ENCODE assay signal across 10 cellular contexts in genomic region chr3:46986782-46987484, GRCh38. TPM values are rescaled to one million over a fixed set of nuclear protein-coding genes. Genes with fewer than 3 reads are reported as not detected.
DNase-seq lines count a peak whose midpoint lies in the region; ATAC-seq and TF ChIP-seq lines count a peak whose summit lies in the region.
"Had no signal": no experiment of that assay in that cellular context is flagged by ENCODE, and none has a peak within 500 bp of the region (broad histone marks: within the 10 kb centered on the region; RNA-seq: fewer than 3 reads in every experiment).

No MANE protein-coding gene starts in this region.

- no peak overlapping the region for H3K4me3 Mint-ChIP-seq in neural progenitor cell

- H4K20me1 ChIP-seq in MM.1S (ENCODE audit: insufficient read depth, low read length) (no peaks in the 10 kb centered on the region), neural progenitor cell (ENCODE audit: low read depth) (no peaks in the 10 kb centered on the region)

- H3K36me3 ChIP-seq in GM06990 (ENCODE audit: control insufficient read depth, insufficient read depth, low read length) (peaks cover 18% of the 10 kb centered on the region), MM.1S (replicated peaks; ENCODE audit: insufficient read depth, low read length) (no peaks in the 10 kb centered on the region), duodenal mucosa (ENCODE audit: control insufficient read depth in 1 of 2, insufficient read depth in 2 of 2, low read length in 2 of 2) (peaks cover 13 to 25% of the 10 kb centered on the region in 2 donors), neural progenitor cell (no peaks in the 10 kb centered on the region), tibial artery (peaks cover 0 to 35% (median 0%) of the 10 kb centered on the region in 3 donors)
- H3K36me3 ChIP-seq: ovary had no signal

- TF ChIP-seq CTCF in GM06990 (IDR thresholded peaks at IDR 0.05; ENCODE audit: insufficient read depth, low read length, poor library complexity, severe bottlenecking) (no peak), MM.1S (IDR thresholded peaks at IDR 0.05; ENCODE audit: low read length) (no peak), neural progenitor cell (IDR thresholded peaks at IDR 0.05) (no peak), tibial artery (IDR thresholded peaks at IDR 0.05) (no peak)

- peaks cover 10% of the 10 kb centered on the region for H3K27me3 Mint-ChIP-seq in neural progenitor cell (ENCODE audit: insufficient read depth, low read depth)

- peaks cover 37% of the 10 kb centered on the region for H3K4me1 ChIP-seq in MM.1S (ENCODE audit: low read length)
- peaks cover 35 to 64% of the 10 kb centered on the region in 2 donors for H3K4me1 ChIP-seq in duodenal mucosa (ENCODE audit: control insufficient read depth in 1 of 2, insufficient read depth in 2 of 2, low read length in 2 of 2)
- peaks cover 5% of the 10 kb centered on the region for H3K4me1 ChIP-seq in neural progenitor cell
- peaks cover 0 to 13% (median 0%) of the 10 kb centered on the region in 4 donors for H3K4me1 ChIP-seq in tibial artery

- intact Hi-C loops in tibial artery (cut with DNase I; ENCODE audit: low total_unique reads): no loop called here

- peak overlapping the region; percentile 73; the same call in 1 of the 2 replicates for H3K4me2 ChIP-seq in MM.1S (ENCODE audit: low read depth, low read length)
- peak overlapping the region; percentile 31 for H3K4me2 ChIP-seq in neural progenitor cell

- H3K9ac ChIP-seq in MM.1S (ENCODE audit: low read length): no peak overlapping the region; the same call in 1 of the 2 replicates
- peak overlapping the region in 1 of 2 donors; percentile 6 for H3K9ac ChIP-seq in duodenal mucosa (ENCODE audit: low read depth in 1 of 2, low read length in 2 of 2)
- H3K9ac ChIP-seq in neural progenitor cell: no peak overlapping the region

- peak overlapping the region; percentile 76 for H2AFZ ChIP-seq in MM.1S (ENCODE audit: low read length)
- no peak overlapping the region for H2AFZ ChIP-seq in neural progenitor cell (replicated peaks)

- H3K9me2 ChIP-seq in MM.1S (replicated peaks; ENCODE audit: insufficient read depth, low read length): no peaks in the 10 kb centered on the region

- no peak for DNase-seq in GM06990 (ENCODE audit: extremely low read depth, insufficient read length)
- peak; percentile 33 for DNase-seq in MM.1S
- peak; percentile 33 for DNase-seq in neural progenitor cell (ENCODE audit: low spot score)
- DNase-seq in GOT3 (lab: John Stamatoyannopoulos, UW): no peak
- no peak for DNase-seq in stimulated activated CD4-positive, alpha-beta T cell treated with anti-CD3 and anti-CD28 coated beads, Interleukin-12 subunit alpha, Interleukin-12 subunit beta, amount 100 ng/mL, for 4 hours
- no peak for DNase-seq in tibial artery
- DNase-seq: NCI-H2029, ovary had no signal

- H3K9me3 ChIP-seq in MM.1S (replicated peaks; ENCODE audit: insufficient read depth, low read length): no peaks in the 10 kb centered on the region
- no peaks in the 10 kb centered on the region for H3K9me3 ChIP-seq in duodenal mucosa (ENCODE audit: control insufficient read depth in 1 of 2, low read length in 2 of 2)
- H3K9me3 ChIP-seq in neural progenitor cell (ENCODE audit: low read depth): no peaks in the 10 kb centered on the region
- H3K9me3 ChIP-seq in tibial artery: no peaks in the 10 kb centered on the region
- H3K9me3 ChIP-seq: ovary had no signal

- no peak for ATAC-seq in SK-N-SH treated with all-trans-retinoic acid at 6 μM for 48 hours

- H3K79me2 ChIP-seq in MM.1S (ENCODE audit: low read length): peaks cover 78% of the 10 kb centered on the region
- H3K79me2 ChIP-seq in neural progenitor cell (ENCODE audit: low read depth): no peaks in the 10 kb centered on the region

- peaks cover 12% of the 10 kb centered on the region for H3F3A ChIP-seq in MM.1S (ENCODE audit: insufficient read depth, low read length)
- no peaks in the 10 kb centered on the region for H3F3A ChIP-seq in neural progenitor cell (ENCODE audit: low read depth)

- H3K36me3 Mint-ChIP-seq in neural progenitor cell: no peaks in the 10 kb centered on the region

- H3K27ac ChIP-seq in MM.1S (ENCODE audit: low read length) (peak overlapping the region; percentile 76; the same call in 1 of the 2 replicates), duodenal mucosa (ENCODE audit: low read depth, low read length) (peak overlapping the region; percentile 5), neural progenitor cell (no peak overlapping the region), tibial artery (no peak overlapping the region)
- H3K27ac ChIP-seq: ovary had no signal

- H3K27me3 ChIP-seq in GM06990 (replicated peaks; ENCODE audit: control insufficient read depth, insufficient read depth, low read length) (no peaks in the 10 kb centered on the region), MM.1S (replicated peaks; ENCODE audit: insufficient read depth, low read length) (no peaks in the 10 kb centered on the region), duodenal mucosa (ENCODE audit: control insufficient read depth in 1 of 2, insufficient read depth in 2 of 2, low read length in 2 of 2) (no peaks in the 10 kb centered on the region), neural progenitor cell (no peaks in the 10 kb centered on the region), tibial artery (no peaks in the 10 kb centered on the region)
- H3K27me3 ChIP-seq: ovary had no signal

- H3K4me3 ChIP-seq in GM06990 (replicated peaks; ENCODE audit: low read depth, low read length) (peak overlapping the region; percentile 59), MM.1S (ENCODE audit: low read length) (peak overlapping the region; percentile 66; the same call in 1 of the 2 replicates), duodenal mucosa (ENCODE audit: low read depth in 1 of 2, low read length in 2 of 2) (peak overlapping the region; percentile 4 to 35), neural progenitor cell (no peak overlapping the region), tibial artery (no peak overlapping the region)
- H3K4me3 ChIP-seq: ovary had no signal

- H3K4me1 Mint-ChIP-seq in neural progenitor cell: peaks cover 7% of the 10 kb centered on the region

- no peaks in the 10 kb centered on the region for H3K9me3 Mint-ChIP-seq in neural progenitor cell

- H3K27ac Mint-ChIP-seq in neural progenitor cell: no peak overlapping the region

TF ChIP-seq in SK-N-SH treated with all-trans-retinoic acid at 6 μM for 48 hours, 23 proteins besides CTCF, POLR2A, EP300 and RAD21 (continues in another document):
- TF ChIP-seq OSR1 (CRISPR knock-in tag; IDR thresholded peaks at IDR 0.05) (no peak), ZNF565 (CRISPR knock-in tag; conservative IDR thresholded peaks at IDR 0.05; ENCODE audit: low read depth) (no peak), SNAI2 (CRISPR knock-in tag; IDR thresholded peaks at IDR 0.05) (no peak), CSDC2 (CRISPR knock-in tag; IDR thresholded peaks at IDR 0.05) (no peak), TCF4 (CRISPR knock-in tag; IDR thresholded peaks at IDR 0.05; ENCODE audit: borderline replicate concordance) (no peak), RARB (CRISPR knock-in tag; IDR thresholded peaks at IDR 0.05) (no peak), TOX (CRISPR knock-in tag; IDR thresholded peaks at IDR 0.05; ENCODE audit: borderline replicate concordance) (no peak), PPARA (CRISPR knock-in tag; IDR thresholded peaks at IDR 0.05; ENCODE audit: borderline replicate concordance) (no peak), ZC3H10 (CRISPR knock-in tag; IDR thresholded peaks at IDR 0.05) (no peak), ESRRG (CRISPR knock-in tag; IDR thresholded peaks at IDR 0.05) (no peak), ZFP3 (CRISPR knock-in tag; IDR thresholded peaks at IDR 0.05) (no peak), ZNF8 (CRISPR knock-in tag; IDR thresholded peaks at IDR 0.05) (no peak)
- TF ChIP-seq, protein P1, sequence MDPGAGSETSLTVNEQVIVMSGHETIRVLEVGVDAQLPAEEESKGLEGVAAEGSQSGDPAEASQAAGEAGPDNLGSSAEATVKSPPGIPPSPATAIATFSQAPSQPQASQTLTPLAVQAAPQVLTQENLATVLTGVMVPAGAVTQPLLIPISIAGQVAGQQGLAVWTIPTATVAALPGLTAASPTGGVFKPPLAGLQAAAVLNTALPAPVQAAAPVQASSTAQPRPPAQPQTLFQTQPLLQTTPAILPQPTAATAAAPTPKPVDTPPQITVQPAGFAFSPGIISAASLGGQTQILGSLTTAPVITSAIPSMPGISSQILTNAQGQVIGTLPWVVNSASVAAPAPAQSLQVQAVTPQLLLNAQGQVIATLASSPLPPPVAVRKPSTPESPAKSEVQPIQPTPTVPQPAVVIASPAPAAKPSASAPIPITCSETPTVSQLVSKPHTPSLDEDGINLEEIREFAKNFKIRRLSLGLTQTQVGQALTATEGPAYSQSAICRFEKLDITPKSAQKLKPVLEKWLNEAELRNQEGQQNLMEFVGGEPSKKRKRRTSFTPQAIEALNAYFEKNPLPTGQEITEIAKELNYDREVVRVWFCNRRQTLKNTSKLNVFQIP (CRISPR knock-in tag; IDR thresholded peaks at IDR 0.05; ENCODE audit: borderline replicate concordance, low read depth): no peak
- TF ChIP-seq, protein P2, sequence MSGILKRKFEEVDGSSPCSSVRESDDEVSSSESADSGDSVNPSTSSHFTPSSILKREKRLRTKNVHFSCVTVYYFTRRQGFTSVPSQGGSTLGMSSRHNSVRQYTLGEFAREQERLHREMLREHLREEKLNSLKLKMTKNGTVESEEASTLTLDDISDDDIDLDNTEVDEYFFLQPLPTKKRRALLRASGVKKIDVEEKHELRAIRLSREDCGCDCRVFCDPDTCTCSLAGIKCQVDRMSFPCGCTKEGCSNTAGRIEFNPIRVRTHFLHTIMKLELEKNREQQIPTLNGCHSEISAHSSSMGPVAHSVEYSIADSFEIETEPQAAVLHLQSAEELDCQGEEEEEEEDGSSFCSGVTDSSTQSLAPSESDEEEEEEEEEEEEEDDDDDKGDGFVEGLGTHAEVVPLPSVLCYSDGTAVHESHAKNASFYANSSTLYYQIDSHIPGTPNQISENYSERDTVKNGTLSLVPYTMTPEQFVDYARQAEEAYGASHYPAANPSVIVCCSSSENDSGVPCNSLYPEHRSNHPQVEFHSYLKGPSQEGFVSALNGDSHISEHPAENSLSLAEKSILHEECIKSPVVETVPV (CRISPR knock-in tag; IDR thresholded peaks at IDR 0.05): no peak
- TF ChIP-seq, protein P3, sequence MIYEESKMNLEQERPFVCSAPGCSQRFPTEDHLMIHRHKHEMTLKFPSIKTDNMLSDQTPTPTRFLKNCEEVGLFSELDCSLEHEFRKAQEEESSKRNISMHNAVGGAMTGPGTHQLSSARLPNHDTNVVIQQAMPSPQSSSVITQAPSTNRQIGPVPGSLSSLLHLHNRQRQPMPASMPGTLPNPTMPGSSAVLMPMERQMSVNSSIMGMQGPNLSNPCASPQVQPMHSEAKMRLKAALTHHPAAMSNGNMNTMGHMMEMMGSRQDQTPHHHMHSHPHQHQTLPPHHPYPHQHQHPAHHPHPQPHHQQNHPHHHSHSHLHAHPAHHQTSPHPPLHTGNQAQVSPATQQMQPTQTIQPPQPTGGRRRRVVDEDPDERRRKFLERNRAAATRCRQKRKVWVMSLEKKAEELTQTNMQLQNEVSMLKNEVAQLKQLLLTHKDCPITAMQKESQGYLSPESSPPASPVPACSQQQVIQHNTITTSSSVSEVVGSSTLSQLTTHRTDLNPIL (CRISPR knock-in tag; IDR thresholded peaks at IDR 0.05; ENCODE audit: low read depth): no peak

RNA-seq across cellular contexts. Expression of gene NBEAL2, which starts 7.5 kb away (rescaled TPM):
- 6.3 and 19.1 TPM in 2 replicates for total RNA-seq in neural progenitor cell (ENCODE audit: low replicate concordance)

RNA-seq across cellular contexts. Expression of gene CCDC12, which starts 10.4 kb away (rescaled TPM):
- 17.9 and 44.0 TPM in 2 replicates for total RNA-seq in neural progenitor cell (ENCODE audit: low replicate concordance)

Comparison
In these comparisons a context has a peak if more than half of its experiments do, and no peak if none do; other contexts are left out.
1. DNase-seq: peak in MM.1S (single experiment) and neural progenitor cell (single experiment); none in GM06990 (single experiment), GOT3 (single experiment), stimulated activated CD4-positive, alpha-beta T cell treated with anti-CD3 and anti-CD28 coated beads, Interleukin-12 subunit alpha, Interleukin-12 subunit beta, amount 100 ng/mL, for 4 hours (single experiment) and tibial artery (0 of 2).
2. H3K4me3 ChIP-seq: peak in GM06990 (single experiment), MM.1S (single experiment) and duodenal mucosa (2 of 2); none in neural progenitor cell (single experiment) and tibial artery (0 of 2).
3. H3K27ac ChIP-seq: peak in MM.1S (single experiment) and duodenal mucosa (single experiment); none in neural progenitor cell (single experiment) and tibial artery (0 of 2).